Comparison of ENCODE assay signal across 1 cellular context in genomic region chr11:102932678-102933077, GRCh38.
TF ChIP-seq lines count a peak whose summit lies in the region.

No MANE protein-coding gene starts in this region.

TF ChIP-seq in GM12878, 131 proteins besides CTCF, POLR2A, EP300 and RAD21 (continued from another document):
- TF ChIP-seq CEBPZ (IDR thresholded peaks at IDR 0.05; ENCODE audit: low read depth, low read length) (no peak), WRNIP1 (IDR thresholded peaks at IDR 0.05; ENCODE audit: borderline replicate concordance, low read depth, low read length) (no peak), KDM1A (IDR thresholded peaks at IDR 0.05; ENCODE audit: borderline replicate concordance) (no peak)
